Comparison of ENCODE assay signal across 8 cellular contexts in the genomic region with DNA sequence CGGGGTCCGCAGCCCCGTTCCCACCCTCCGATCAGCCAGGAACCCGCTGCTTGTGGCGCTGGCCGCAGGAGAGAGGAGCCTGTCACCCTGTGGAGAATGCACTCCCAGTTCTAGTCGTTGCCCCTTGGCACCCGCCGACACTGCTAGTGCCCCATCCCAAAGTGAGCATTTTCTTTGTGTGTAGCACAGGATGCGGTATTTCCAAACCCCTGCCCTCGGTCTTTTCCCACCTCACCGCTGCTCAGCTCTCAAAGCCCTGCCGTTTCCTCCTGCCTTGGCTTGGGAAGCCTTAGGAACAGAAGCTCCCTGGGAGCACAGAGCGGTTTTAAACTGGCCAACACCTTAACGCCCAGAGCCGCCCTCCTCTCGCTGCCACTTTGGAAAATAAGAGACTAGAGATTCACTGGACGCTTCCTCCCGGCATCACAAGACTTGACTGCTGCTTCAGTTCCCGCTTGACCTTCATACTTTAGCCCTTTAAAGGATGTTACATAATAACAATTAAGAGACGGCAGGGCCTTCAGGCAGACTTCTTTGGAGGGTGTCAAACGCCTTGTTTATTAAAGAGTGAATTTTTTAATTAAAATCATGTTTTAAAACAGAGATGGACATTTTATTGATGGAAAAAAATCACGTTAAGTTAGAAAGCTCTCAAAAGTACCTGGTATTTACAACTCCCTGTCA. TPM values are rescaled to one million over a fixed set of nuclear protein-coding genes. Genes with fewer than 3 reads are reported as not detected.
A peak's percentile ranks its signal among the peaks of the same experiment; 100 is the strongest.
DNase-seq lines count a peak whose midpoint lies in the region; ATAC-seq and TF ChIP-seq lines count a peak whose summit lies in the region.

No MANE protein-coding gene starts in this region.

- H3K9me3 Mint-ChIP-seq in activated CD4-positive, alpha-beta T cell treated with anti-CD3 and anti-CD28 coated beads for 36 hours (ENCODE audit: low read depth), result no peaks in the 10 kb centered on the region

- H3K27me3 Mint-ChIP-seq in activated CD4-positive, alpha-beta T cell treated with anti-CD3 and anti-CD28 coated beads for 36 hours, result no peaks in the 10 kb centered on the region

- peak overlapping the region; percentile 85 for H3K27ac Mint-ChIP-seq in activated CD4-positive, alpha-beta T cell treated with anti-CD3 and anti-CD28 coated beads for 36 hours

- H3K4me2 ChIP-seq in Karpas-422 (ENCODE audit: low read depth, low read length, poor library complexity, severe bottlenecking), result peak overlapping the region; percentile 87

- H3K36me3 Mint-ChIP-seq in activated CD4-positive, alpha-beta T cell treated with anti-CD3 and anti-CD28 coated beads for 36 hours (ENCODE audit: low read depth), result peaks cover 13% of the 10 kb centered on the region

- no peaks in the 10 kb centered on the region for H3K27me3 ChIP-seq in Karpas-422 (ENCODE audit: low read length)
- no peaks in the 10 kb centered on the region for H3K27me3 ChIP-seq in effector memory CD4-positive, alpha-beta T cell (replicated peaks; ENCODE audit: control insufficient read depth, insufficient read depth, low read length, poor library complexity, severe bottlenecking)
- H3K27me3 ChIP-seq in lower lobe of right lung (ENCODE audit: low read depth), result no peaks in the 10 kb centered on the region

- peak overlapping the region; percentile 84 for H3K4me3 ChIP-seq in Karpas-422 (ENCODE audit: low read length)
- peak overlapping the region; percentile 96 for H3K4me3 ChIP-seq in effector memory CD4-positive, alpha-beta T cell (ENCODE audit: insufficient read depth, low read depth, low read length, poor library complexity, severe bottlenecking)
- peak overlapping the region; percentile 92 for H3K4me3 ChIP-seq in lower lobe of right lung

- H3K79me2 ChIP-seq in Karpas-422 (ENCODE audit: low read length), result peaks cover 41% of the 10 kb centered on the region

- ATAC-seq in activated CD4-positive, alpha-beta T cell treated with anti-CD3 and anti-CD28 coated beads for 36 hours, result peak; percentile 13
- ATAC-seq in lower lobe of right lung, result peak in 1 of 2 donors; percentile 41
- ATAC-seq in stimulated activated naive CD8-positive, alpha-beta T cell treated with anti-CD3 and anti-CD28 coated beads, Interleukin-15, Interleukin-2, amounts not matched to agents 100 U/mL and 50 U/mL, for 24 hours, result peak; percentile 8

- peak overlapping the region; percentile 78 for H3K4me3 Mint-ChIP-seq in activated CD4-positive, alpha-beta T cell treated with anti-CD3 and anti-CD28 coated beads for 36 hours

- H3K9me2 ChIP-seq in Karpas-422 (replicated peaks; ENCODE audit: insufficient read depth, low read length), result no peaks in the 10 kb centered on the region

- H3K9me3 ChIP-seq in Karpas-422 (ENCODE audit: low read length) (no peaks in the 10 kb centered on the region), lower lobe of right lung (no peaks in the 10 kb centered on the region)
- H3K9me3 ChIP-seq in effector memory CD4-positive, alpha-beta T cell (ENCODE audit: control insufficient read depth, low read length), result no peaks in the 10 kb centered on the region

- CTCF ChIA-PET in activated CD4-positive, alpha-beta T cell treated with anti-CD3 and anti-CD28 coated beads for 36 hours (lab: Charles Lee), result interaction anchor here (0.7 to 2.9 kb wide), 5 partner anchors 10 to 495 kb away, joined by 3 to 10 read pairs (median 3); no protein-coding TSS in a partner anchor

- intact Hi-C loops in activated CD4-positive, alpha-beta T cell treated with anti-CD3 and anti-CD28 coated beads for 36 hours (cut with DNase I, micrococcal nuclease), result loop anchor here in 1 of 2 experiments (5.0 kb wide), 1 partner anchor 50 kb away; no protein-coding TSS in a partner anchor
- intact Hi-C loops in lower lobe of right lung (cut with DNase I), result no loop called here

- no peak overlapping the region for H2AFZ ChIP-seq in Karpas-422 (ENCODE audit: low read length)

- H3K4me1 Mint-ChIP-seq in activated CD4-positive, alpha-beta T cell treated with anti-CD3 and anti-CD28 coated beads for 36 hours, result peaks cover 37% of the 10 kb centered on the region

- H3K9ac ChIP-seq in Karpas-422 (ENCODE audit: low read length), result peak overlapping the region; percentile 95

- no peak for TF ChIP-seq CTCF in lower lobe of right lung (IDR thresholded peaks at IDR 0.05)

- POLR2A ChIA-PET in activated CD4-positive, alpha-beta T cell treated with anti-CD3 and anti-CD28 coated beads for 36 hours (lab: Charles Lee), result interaction anchor here (1.5 kb wide), 1 partner anchor 9 kb away, joined by 5 read pairs; no protein-coding TSS in a partner anchor

- H4K20me1 ChIP-seq in Karpas-422 (ENCODE audit: insufficient read depth, low read depth, low read length), result no peaks in the 10 kb centered on the region

- H3K27ac ChIP-seq in Karpas-422 (ENCODE audit: low read length) (peak overlapping the region; percentile 88), lower lobe of right lung (peak overlapping the region; percentile 98)
- H3K27ac ChIP-seq in effector memory CD4-positive, alpha-beta T cell (ENCODE audit: insufficient read depth, low read length, poor library complexity, severe bottlenecking), result peak overlapping the region; percentile 89

- peak; percentile 50 to 55 for DNase-seq in AML-193 (lab: John Stamatoyannopoulos, UW)
- DNase-seq in GM19240 (ENCODE audit: insufficient read length, low spot score), result peak; percentile 6
- DNase-seq in Karpas-422, result peak; percentile 59
- DNase-seq in activated CD4-positive, alpha-beta T cell treated with anti-CD3 and anti-CD28 coated beads for 36 hours, result peak; percentile 54
- no peak for DNase-seq in effector memory CD4-positive, alpha-beta T cell
- no peak for DNase-seq in lower lobe of right lung
- peak; percentile 41 for DNase-seq in stimulated activated naive CD8-positive, alpha-beta T cell treated with anti-CD3 and anti-CD28 coated beads, Interleukin-15, Interleukin-2, amounts not matched to agents 100 U/mL and 50 U/mL, for 24 hours
- no peak for DNase-seq in KG1 (lab: John Stamatoyannopoulos, UW)

- H3K36me3 ChIP-seq in Karpas-422 (ENCODE audit: insufficient read depth, low read length), result peaks cover 7% of the 10 kb centered on the region; the same call in 1 of the 2 replicates
- peaks cover 4% of the 10 kb centered on the region for H3K36me3 ChIP-seq in effector memory CD4-positive, alpha-beta T cell (ENCODE audit: control insufficient read depth, insufficient read depth, low read length)
- peaks cover 13% of the 10 kb centered on the region for H3K36me3 ChIP-seq in lower lobe of right lung

- H3K4me1 ChIP-seq in Karpas-422 (ENCODE audit: low read length) (peaks cover 28% of the 10 kb centered on the region), lower lobe of right lung (peaks cover 27% of the 10 kb centered on the region)
- H3K4me1 ChIP-seq in effector memory CD4-positive, alpha-beta T cell (ENCODE audit: control insufficient read depth, insufficient read depth, low read length, poor library complexity, severe bottlenecking), result peaks cover 25% of the 10 kb centered on the region

RNA-seq across cellular contexts. Expression of gene CYP4V2, which starts 0.8 kb away (rescaled TPM):
- total RNA-seq in Karpas-422 (2014; rRNA removed; shearing (Covaris generic); ENCODE audit: low replicate concordance), result 45.7 and 61.3 TPM in 2 replicates
- total RNA-seq in activated CD4-positive, alpha-beta T cell treated with anti-CD3 and anti-CD28 coated beads for 36 hours, result 1 to 10 TPM; 4.1 to 4.5 TPM
- 38.6 TPM for total RNA-seq in lower lobe of right lung

RNA-seq across cellular contexts. Expression of gene KLKB1, which starts 35.1 kb away (rescaled TPM):
- total RNA-seq in Karpas-422 (2014; rRNA removed; shearing (Covaris generic); ENCODE audit: low replicate concordance), result 1.9 and 5.1 TPM in 2 replicates
- not detected for total RNA-seq in activated CD4-positive, alpha-beta T cell treated with anti-CD3 and anti-CD28 coated beads for 36 hours
- 1.6 TPM for total RNA-seq in lower lobe of right lung

Comparison
In these comparisons a context has a peak if more than half of its experiments do, and no peak if none do; other contexts are left out.
1. DNase-seq: peak in AML-193 (2 of 2), GM19240 (single experiment), Karpas-422 (single experiment), activated CD4-positive, alpha-beta T cell treated with anti-CD3 and anti-CD28 coated beads for 36 hours (single experiment) and stimulated activated naive CD8-positive, alpha-beta T cell treated with anti-CD3 and anti-CD28 coated beads, Interleukin-15, Interleukin-2, amounts not matched to agents 100 U/mL and 50 U/mL, for 24 hours (single experiment); none in effector memory CD4-positive, alpha-beta T cell (0 of 3), lower lobe of right lung (single experiment) and KG1 (single experiment).
2. Peak in every context shown above with its lines, with median percentiles within 50 percentile points of each other: H3K27ac ChIP-seq and H3K4me3 ChIP-seq.